Comparison of ENCODE assay signal across 27 cellular contexts in genomic region chr5:179880848-179881590, GRCh38.
"Had no signal": no experiment of that assay in that cellular context is flagged by ENCODE, and none has a peak within 500 bp of the region (broad histone marks: within the 10 kb centered on the region; RNA-seq: fewer than 3 reads in every experiment).

No MANE protein-coding gene starts in this region.

- H3K4me3 ChIP-seq: ascending aorta, gastrocnemius medialis, smooth muscle cell, tibial nerve had no signal

- H3K27ac Mint-ChIP-seq: activated CD4-positive, alpha-beta memory T cell treated with anti-CD3 and anti-CD28 coated beads for 36 hours; activated CD4-positive, alpha-beta T cell treated with anti-CD3 and anti-CD28 coated beads, Interleukin-2, amount 10 ng/mL, durations not matched to agents 24 days and 14 days; activated naive CD4-positive, alpha-beta T cell treated with anti-CD3 and anti-CD28 coated beads, Interleukin-2, amount 10 ng/mL, durations not matched to agents 7 days and 5 days; activated naive CD8-positive, alpha-beta T cell treated with anti-CD3 and anti-CD28 coated beads, Interleukin-2, amount 10 ng/mL, durations not matched to agents 7 days and 5 days; activated T-helper 1 cell treated with anti-CD3 and anti-CD28 coated beads, Interleukin-12 subunit alpha, Interleukin-12 subunit beta, Interleukin-2, Interleukin-4 antibody, amounts not matched to agents 30 ng/mL and 10 ng/mL and 1 ng/mL, durations not matched to agents 14 hours and 24 hours and 36 hours; brain; dendritic cell treated with granulocyte-macrophage colony-stimulating factor and Interleukin-4, amounts not matched to agents 40 ng/mL and 50 ng/mL, for 4 days; mesothelial cell of epicardium; naive thymus-derived CD4-positive, alpha-beta T cell; progenitor cell of endocrine pancreas; T-helper 1 cell treated with Interleukin-12 subunit alpha and Interleukin-12 subunit beta and Interleukin-4 antibody, amounts not matched to agents 30 μg/mL and 1 μg/mL, for 36 hours had no signal

- H3K4me3 Mint-ChIP-seq: activated CD4-positive, alpha-beta memory T cell treated with anti-CD3 and anti-CD28 coated beads for 36 hours; activated CD4-positive, alpha-beta T cell treated with anti-CD3 and anti-CD28 coated beads, Interleukin-2, amount 10 ng/mL, durations not matched to agents 24 days and 14 days; activated naive CD4-positive, alpha-beta T cell treated with anti-CD3 and anti-CD28 coated beads, Interleukin-2, amount 10 ng/mL, durations not matched to agents 7 days and 5 days; activated naive CD8-positive, alpha-beta T cell treated with anti-CD3 and anti-CD28 coated beads, Interleukin-2, amount 10 ng/mL, durations not matched to agents 7 days and 5 days; activated T-helper 1 cell treated with anti-CD3 and anti-CD28 coated beads, Interleukin-12 subunit alpha, Interleukin-12 subunit beta, Interleukin-2, Interleukin-4 antibody, amounts not matched to agents 30 ng/mL and 10 ng/mL and 1 ng/mL, durations not matched to agents 14 hours and 24 hours and 36 hours; brain; dendritic cell treated with granulocyte-macrophage colony-stimulating factor and Interleukin-4, amounts not matched to agents 40 ng/mL and 50 ng/mL, for 4 days; mesothelial cell of epicardium; naive thymus-derived CD4-positive, alpha-beta T cell; T-helper 1 cell treated with Interleukin-12 subunit alpha and Interleukin-12 subunit beta and Interleukin-4 antibody, amounts not matched to agents 30 μg/mL and 1 μg/mL, for 36 hours had no signal

- H3K4me1 ChIP-seq: ascending aorta had no signal

- H3K27me3 ChIP-seq: ascending aorta, gastrocnemius medialis, tibial nerve had no signal

- H3K4me1 Mint-ChIP-seq: activated CD4-positive, alpha-beta T cell treated with anti-CD3 and anti-CD28 coated beads, Interleukin-2, amount 10 ng/mL, durations not matched to agents 24 days and 14 days; activated naive CD4-positive, alpha-beta T cell treated with anti-CD3 and anti-CD28 coated beads, Interleukin-2, amount 10 ng/mL, durations not matched to agents 7 days and 5 days; activated naive CD8-positive, alpha-beta T cell treated with anti-CD3 and anti-CD28 coated beads, Interleukin-2, amount 10 ng/mL, durations not matched to agents 7 days and 5 days; brain; mesothelial cell of epicardium had no signal

- ATAC-seq: naive thymus-derived CD4-positive, alpha-beta T cell had no signal

- H3K27ac ChIP-seq: ascending aorta, epithelial cell of prostate, gastrocnemius medialis, tibial nerve had no signal

- H3K27me3 Mint-ChIP-seq: activated CD4-positive, alpha-beta memory T cell treated with anti-CD3 and anti-CD28 coated beads for 36 hours; activated CD4-positive, alpha-beta T cell treated with anti-CD3 and anti-CD28 coated beads, Interleukin-2, amount 10 ng/mL, durations not matched to agents 24 days and 14 days; activated naive CD4-positive, alpha-beta T cell treated with anti-CD3 and anti-CD28 coated beads, Interleukin-2, amount 10 ng/mL, durations not matched to agents 7 days and 5 days; activated naive CD8-positive, alpha-beta T cell treated with anti-CD3 and anti-CD28 coated beads, Interleukin-2, amount 10 ng/mL, durations not matched to agents 7 days and 5 days; brain; dendritic cell treated with granulocyte-macrophage colony-stimulating factor and Interleukin-4, amounts not matched to agents 40 ng/mL and 50 ng/mL, for 4 days; naive thymus-derived CD4-positive, alpha-beta T cell; progenitor cell of endocrine pancreas had no signal

- DNase-seq: activated CD4-positive, alpha-beta memory T cell treated with anti-CD3 and anti-CD28 coated beads for 36 hours; activated CD4-positive, alpha-beta T cell treated with anti-CD3 and anti-CD28 coated beads, Interleukin-2, amount 10 ng/mL, durations not matched to agents 24 days and 14 days; activated CD4-positive, CD25-positive, alpha-beta regulatory T cell treated with anti-CD3 and anti-CD28 coated beads, Interleukin-2, amount 50 U/mL, for 72 hours; activated CD8-positive, alpha-beta memory T cell treated with anti-CD3 and anti-CD28 coated beads, Interleukin-2, amount 50 U/mL, for 4 hours; activated effector memory CD4-positive, alpha-beta T cell treated with anti-CD3 and anti-CD28 coated beads, Interleukin-2, amount 50 U/mL, for 16 hours; activated naive CD4-positive, alpha-beta T cell treated with anti-CD3 and anti-CD28 coated beads, Interleukin-2, amount 10 ng/mL, durations not matched to agents 7 days and 5 days; activated naive CD8-positive, alpha-beta T cell treated with anti-CD3 and anti-CD28 coated beads, Interleukin-2, amount 10 ng/mL, durations not matched to agents 7 days and 5 days; activated T-cell treated with anti-CD3 and anti-CD28 coated beads, Interleukin-2, amount 50 U/mL, for 1 hour; effector CD4-positive, alpha-beta T cell; gastrocnemius medialis; hippocampal formation; naive thymus-derived CD4-positive, alpha-beta T cell; stimulated activated CD4-positive, alpha-beta T cell treated with anti-CD3 and anti-CD28 coated beads, Interleukin-15, amount 100 ng/mL, for 24 hours; stimulated activated CD4-positive, alpha-beta T cell treated with anti-CD3 and anti-CD28 coated beads, Interleukin-2, amount 100 ng/mL, for 24 hours; stimulated activated naive CD4-positive, alpha-beta T cell treated with Interleukin-2 at 50 U/mL for 16 hours; SW 1271; T-helper 9 cell had no signal

- H3K4me2 ChIP-seq: smooth muscle cell had no signal
